Comparison of ENCODE assay signal across 1 cellular context in the genomic region with DNA sequence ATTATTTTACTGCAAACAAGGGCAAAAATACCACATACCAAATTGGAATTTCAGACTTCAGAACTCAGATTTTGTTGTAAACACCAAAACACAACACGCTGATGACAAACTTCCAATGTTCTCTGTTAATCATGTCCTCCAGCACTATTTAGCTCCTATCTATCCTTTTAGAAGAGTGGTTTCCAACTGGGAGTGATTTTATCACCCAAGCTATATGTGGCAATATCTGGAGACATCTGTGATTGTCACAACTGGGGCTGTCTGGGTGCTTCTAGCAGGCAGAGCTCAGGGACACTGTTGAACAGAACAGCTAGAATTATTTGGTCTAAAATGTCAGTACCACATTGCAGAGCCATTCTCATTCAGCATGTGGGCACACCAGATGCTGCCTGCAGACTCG.
TF ChIP-seq lines count a peak whose summit lies in the region.

No MANE protein-coding gene starts in this region.

TF ChIP-seq in SK-N-SH, 30 proteins besides CTCF, POLR2A, EP300 and RAD21 (continued from another document):
- TF ChIP-seq, protein P1, sequence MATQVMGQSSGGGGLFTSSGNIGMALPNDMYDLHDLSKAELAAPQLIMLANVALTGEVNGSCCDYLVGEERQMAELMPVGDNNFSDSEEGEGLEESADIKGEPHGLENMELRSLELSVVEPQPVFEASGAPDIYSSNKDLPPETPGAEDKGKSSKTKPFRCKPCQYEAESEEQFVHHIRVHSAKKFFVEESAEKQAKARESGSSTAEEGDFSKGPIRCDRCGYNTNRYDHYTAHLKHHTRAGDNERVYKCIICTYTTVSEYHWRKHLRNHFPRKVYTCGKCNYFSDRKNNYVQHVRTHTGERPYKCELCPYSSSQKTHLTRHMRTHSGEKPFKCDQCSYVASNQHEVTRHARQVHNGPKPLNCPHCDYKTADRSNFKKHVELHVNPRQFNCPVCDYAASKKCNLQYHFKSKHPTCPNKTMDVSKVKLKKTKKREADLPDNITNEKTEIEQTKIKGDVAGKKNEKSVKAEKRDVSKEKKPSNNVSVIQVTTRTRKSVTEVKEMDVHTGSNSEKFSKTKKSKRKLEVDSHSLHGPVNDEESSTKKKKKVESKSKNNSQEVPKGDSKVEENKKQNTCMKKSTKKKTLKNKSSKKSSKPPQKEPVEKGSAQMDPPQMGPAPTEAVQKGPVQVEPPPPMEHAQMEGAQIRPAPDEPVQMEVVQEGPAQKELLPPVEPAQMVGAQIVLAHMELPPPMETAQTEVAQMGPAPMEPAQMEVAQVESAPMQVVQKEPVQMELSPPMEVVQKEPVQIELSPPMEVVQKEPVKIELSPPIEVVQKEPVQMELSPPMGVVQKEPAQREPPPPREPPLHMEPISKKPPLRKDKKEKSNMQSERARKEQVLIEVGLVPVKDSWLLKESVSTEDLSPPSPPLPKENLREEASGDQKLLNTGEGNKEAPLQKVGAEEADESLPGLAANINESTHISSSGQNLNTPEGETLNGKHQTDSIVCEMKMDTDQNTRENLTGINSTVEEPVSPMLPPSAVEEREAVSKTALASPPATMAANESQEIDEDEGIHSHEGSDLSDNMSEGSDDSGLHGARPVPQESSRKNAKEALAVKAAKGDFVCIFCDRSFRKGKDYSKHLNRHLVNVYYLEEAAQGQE (IDR thresholded peaks at IDR 0.05; ENCODE audit: low read depth, low read length) = no peak
- TF ChIP-seq, protein P2, sequence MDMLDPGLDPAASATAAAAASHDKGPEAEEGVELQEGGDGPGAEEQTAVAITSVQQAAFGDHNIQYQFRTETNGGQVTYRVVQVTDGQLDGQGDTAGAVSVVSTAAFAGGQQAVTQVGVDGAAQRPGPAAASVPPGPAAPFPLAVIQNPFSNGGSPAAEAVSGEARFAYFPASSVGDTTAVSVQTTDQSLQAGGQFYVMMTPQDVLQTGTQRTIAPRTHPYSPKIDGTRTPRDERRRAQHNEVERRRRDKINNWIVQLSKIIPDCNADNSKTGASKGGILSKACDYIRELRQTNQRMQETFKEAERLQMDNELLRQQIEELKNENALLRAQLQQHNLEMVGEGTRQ (IDR thresholded peaks at IDR 0.05; ENCODE audit: borderline replicate concordance, low read depth, low read length) = no peak
- TF ChIP-seq RCOR1 (IDR thresholded peaks at IDR 0.05; ENCODE audit: low read length) = peak; percentile 74; the same call in 1 of the 2 replicates
- no peak for TF ChIP-seq RFX5 (IDR thresholded peaks at IDR 0.05; ENCODE audit: low read length)
- TF ChIP-seq TCF12 (IDR thresholded peaks at IDR 0.05) = no peak; the same call in 1 of the 2 replicates
- TF ChIP-seq, protein P3, sequence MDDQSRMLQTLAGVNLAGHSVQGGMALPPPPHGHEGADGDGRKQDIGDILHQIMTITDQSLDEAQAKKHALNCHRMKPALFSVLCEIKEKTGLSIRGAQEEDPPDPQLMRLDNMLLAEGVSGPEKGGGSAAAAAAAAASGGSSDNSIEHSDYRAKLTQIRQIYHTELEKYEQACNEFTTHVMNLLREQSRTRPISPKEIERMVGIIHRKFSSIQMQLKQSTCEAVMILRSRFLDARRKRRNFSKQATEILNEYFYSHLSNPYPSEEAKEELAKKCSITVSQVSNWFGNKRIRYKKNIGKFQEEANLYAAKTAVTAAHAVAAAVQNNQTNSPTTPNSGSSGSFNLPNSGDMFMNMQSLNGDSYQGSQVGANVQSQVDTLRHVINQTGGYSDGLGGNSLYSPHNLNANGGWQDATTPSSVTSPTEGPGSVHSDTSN (IDR thresholded peaks at IDR 0.05) = no peak
- TF ChIP-seq, protein P4, sequence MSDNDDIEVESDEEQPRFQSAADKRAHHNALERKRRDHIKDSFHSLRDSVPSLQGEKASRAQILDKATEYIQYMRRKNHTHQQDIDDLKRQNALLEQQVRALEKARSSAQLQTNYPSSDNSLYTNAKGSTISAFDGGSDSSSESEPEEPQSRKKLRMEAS (IDR thresholded peaks at IDR 0.05; ENCODE audit: low read depth) = no peak
- TF ChIP-seq MXI1 (IDR thresholded peaks at IDR 0.05; ENCODE audit: low read depth, low read length) = peak; percentile 48; the same call in 1 of the 2 replicates
- peak; percentile 92 for TF ChIP-seq GATA2 (CRISPR knock-in tag; IDR thresholded peaks at IDR 0.05)
- no peak for TF ChIP-seq GABPA (IDR thresholded peaks at IDR 0.05; ENCODE audit: low read depth)
